In the genomic region with DNA sequence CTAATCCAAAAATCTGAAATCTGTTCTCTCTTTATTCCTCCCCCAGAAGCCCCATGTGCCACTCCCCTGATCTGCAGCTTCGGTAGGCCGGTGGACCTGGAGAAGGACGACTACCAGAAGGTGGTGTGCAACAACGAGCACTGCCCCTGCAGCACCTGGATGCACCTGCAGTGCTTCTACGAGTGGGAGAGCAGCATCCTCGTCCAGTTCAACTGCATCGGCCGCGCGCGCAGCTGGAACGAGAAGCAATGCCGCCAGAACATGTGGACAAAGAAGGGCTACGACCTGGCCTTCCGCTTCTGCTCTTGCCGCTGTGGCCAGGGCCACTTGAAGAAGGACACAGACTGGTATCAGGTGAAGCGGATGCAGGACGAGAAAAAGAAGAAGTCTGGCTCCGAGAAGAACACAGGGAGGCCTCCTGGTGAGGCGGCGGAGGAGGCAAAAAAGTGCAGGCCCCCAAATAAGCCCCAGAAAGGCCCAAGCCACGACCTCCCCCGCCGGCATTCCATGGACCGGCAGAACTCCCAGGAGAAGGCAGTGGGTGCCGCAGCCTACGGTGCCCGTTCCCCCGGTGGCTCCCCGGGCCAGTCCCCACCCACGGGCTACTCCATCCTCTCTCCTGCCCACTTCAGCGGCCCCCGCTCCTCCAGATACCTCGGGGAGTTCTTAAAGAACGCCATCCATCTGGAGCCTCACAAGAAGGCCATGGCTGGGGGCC, we compare ENCODE assay signal across 22 cellular contexts.
"Had no signal": no experiment of that assay in that cellular context is flagged by ENCODE, and none has a peak within 500 bp of the region (broad histone marks: within the 10 kb centered on the region; RNA-seq: fewer than 3 reads in every experiment).

No MANE protein-coding gene starts in this region.

- ATAC-seq: gastroesophageal sphincter, heart left ventricle, left lobe of liver, pancreas, upper lobe of right lung had no signal

- H3K4me1 ChIP-seq: right lobe of liver had no signal

- H3K4me3 Mint-ChIP-seq: activated T-helper 1 cell treated with anti-CD3 and anti-CD28 coated beads, Interleukin-12 subunit alpha, Interleukin-12 subunit beta, Interleukin-2, Interleukin-4 antibody, amounts not matched to agents 30 ng/mL and 10 ng/mL and 1 ng/mL, durations not matched to agents 14 hours and 24 hours and 36 hours had no signal

- DNase-seq: activated CD4-positive, alpha-beta T cell treated with anti-CD3 and anti-CD28 coated beads for 1 hour; activated CD4-positive, alpha-beta T cell treated with anti-CD3 and anti-CD28 coated beads, Interleukin-2, amount 50 U/mL, for 48 hours; adrenal gland; cerebellar nuclear complex; effector CD4-positive, alpha-beta T cell; heart left ventricle; kidney; right lobe of liver; small intestine; stimulated activated CD4-positive, alpha-beta T cell treated with anti-CD3 and anti-CD28 coated beads, Interleukin-15, amount 100 ng/mL, for 24 hours; stimulated activated CD4-positive, alpha-beta T cell treated with anti-CD3 and anti-CD28 coated beads, Interleukin-2, amount 100 ng/mL, for 48 hours; SW 1271; testis; upper lobe of right lung; WERI-Rb-1 had no signal

- H3K9me3 Mint-ChIP-seq: activated T-helper 1 cell treated with anti-CD3 and anti-CD28 coated beads, Interleukin-12 subunit alpha, Interleukin-12 subunit beta, Interleukin-2, Interleukin-4 antibody, amounts not matched to agents 30 ng/mL and 10 ng/mL and 1 ng/mL, durations not matched to agents 14 hours and 24 hours and 36 hours had no signal

- H3K27ac ChIP-seq: adrenal gland, esophagus muscularis mucosa, gastroesophageal sphincter, heart left ventricle, pancreas, right lobe of liver, testis, upper lobe of right lung, WERI-Rb-1 had no signal

- H3K9me3 ChIP-seq: adrenal gland, esophagus muscularis mucosa, gastroesophageal sphincter, heart left ventricle, pancreas, right lobe of liver, testis, upper lobe of right lung had no signal

- H3K27me3 ChIP-seq: adrenal gland, esophagus muscularis mucosa, gastroesophageal sphincter, heart left ventricle, pancreas, right lobe of liver, testis, upper lobe of right lung had no signal

- H3K27ac Mint-ChIP-seq: activated T-helper 1 cell treated with anti-CD3 and anti-CD28 coated beads, Interleukin-12 subunit alpha, Interleukin-12 subunit beta, Interleukin-2, Interleukin-4 antibody, amounts not matched to agents 30 ng/mL and 10 ng/mL and 1 ng/mL, durations not matched to agents 14 hours and 24 hours and 36 hours had no signal

- H3K4me3 ChIP-seq: adrenal gland, esophagus muscularis mucosa, gastroesophageal sphincter, heart left ventricle, lung, pancreas, right lobe of liver, upper lobe of right lung had no signal

- FAIRE-seq: astrocyte, kidney, pancreas, small intestine had no signal
